9 cellular contexts compared by ENCODE assay signal in the genomic region with DNA sequence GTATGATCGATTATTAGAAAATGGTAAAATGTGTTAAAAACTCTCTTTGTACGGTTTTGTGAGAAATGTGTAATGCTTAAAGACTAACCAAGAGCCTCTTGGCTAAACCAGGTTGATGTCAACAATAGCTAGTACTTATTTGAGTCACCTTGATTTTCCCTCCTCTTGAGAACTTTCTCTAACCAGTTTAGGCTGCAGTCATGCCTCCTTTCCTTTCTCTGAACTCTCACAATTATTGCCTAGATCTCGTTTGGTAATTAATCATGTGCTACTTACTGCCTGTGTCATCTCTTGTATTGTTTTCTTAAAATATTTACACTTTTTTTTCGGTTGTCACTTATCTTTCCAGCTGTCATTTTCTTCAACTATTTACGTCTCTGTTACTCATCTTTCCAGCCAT. TPM values are rescaled to one million over a fixed set of nuclear protein-coding genes. Genes with fewer than 3 reads are reported as not detected.
DNase-seq lines count a peak whose midpoint lies in the region; ATAC-seq, FAIRE-seq and TF ChIP-seq lines count a peak whose summit lies in the region.
"Had no signal": no experiment of that assay in that cellular context is flagged by ENCODE, and none has a peak within 500 bp of the region (broad histone marks: within the 10 kb centered on the region; RNA-seq: fewer than 3 reads in every experiment).

No MANE protein-coding gene starts in this region.

- peaks cover 45% of the 10 kb centered on the region for H3K27me3 Mint-ChIP-seq in activated CD8-positive, alpha-beta memory T cell treated with anti-CD3 and anti-CD28 coated beads, Interleukin-2, amount 10 ng/mL, durations not matched to agents 7 days and 5 days

- intact Hi-C loops in ascending aorta (cut with DNase I) (loop anchor here (2.0 to 10.0 kb wide), 4 partner anchors 231 to 1841 kb away; a partner anchor contains a TSS), pancreas (cut with DNase I) (no loop called here)

- ATAC-seq in activated CD8-positive, alpha-beta memory T cell treated with anti-CD3 and anti-CD28 coated beads, Interleukin-2, amount 10 ng/mL, durations not matched to agents 7 days and 5 days, result no peak
- ATAC-seq in HG03095 (IDR thresholded peaks at IDR 0.05; ENCODE audit: unreplicated experiment) (peak; percentile 28), pancreas (no peak)

- DNase-seq in activated CD8-positive, alpha-beta memory T cell treated with anti-CD3 and anti-CD28 coated beads, Interleukin-2, amount 10 ng/mL, durations not matched to agents 7 days and 5 days, result no peak
- no peak for DNase-seq in activated CD8-positive, alpha-beta memory T cell treated with anti-CD3 and anti-CD28 coated beads, Interleukin-2, amount 50 U/mL, for 4 hours
- no peak for DNase-seq in ascending aorta (ENCODE audit: low spot score in 2 of 2)
- DNase-seq in NCI-H2227 treated with DMSO at 0.1 percent for 48 hours (lab: John Stamatoyannopoulos, UW), result no peak
- DNase-seq in pancreas, result no peak
- no peak for DNase-seq in HUDEP-2 (lab: John Stamatoyannopoulos, UW; ENCODE audit: unreplicated experiment in 76 of 76)

- no peaks in the 10 kb centered on the region for H3K27me3 ChIP-seq in ascending aorta
- no peaks in the 10 kb centered on the region for H3K27me3 ChIP-seq in neutrophil
- H3K27me3 ChIP-seq in pancreas, result no peaks in the 10 kb centered on the region

- H3K4me1 Mint-ChIP-seq in activated CD8-positive, alpha-beta memory T cell treated with anti-CD3 and anti-CD28 coated beads, Interleukin-2, amount 10 ng/mL, durations not matched to agents 7 days and 5 days, result peaks cover 22% of the 10 kb centered on the region

- H3K27ac ChIP-seq in ascending aorta, result peak overlapping the region; percentile 99 to 100
- H3K27ac ChIP-seq in neutrophil, result peak overlapping the region; percentile 98
- no peak overlapping the region for H3K27ac ChIP-seq in pancreas

- no peak for TF ChIP-seq CTCF in ascending aorta (IDR thresholded peaks at IDR 0.05)
- TF ChIP-seq CTCF in neutrophil (IDR thresholded peaks at IDR 0.05), result no peak
- no peak for TF ChIP-seq CTCF in pancreas (IDR thresholded peaks at IDR 0.05)

- 17 to 18% methylated on average over 5 of the region's 5 CpGs for WGBS in pancreas, 2 donors

- FAIRE-seq in pancreas (lab: Jason Lieb, UNC), result no peak
- FAIRE-seq: bronchial epithelial cell had no signal

- H3K4me3 ChIP-seq in ascending aorta, result peak overlapping the region; percentile 89 to 98
- peak overlapping the region; percentile 92 to 96 for H3K4me3 ChIP-seq in neutrophil (ENCODE audit: low read depth in 1 of 2, low read length in 1 of 2)
- H3K4me3 ChIP-seq in pancreas, result peak overlapping the region in 2 of 4 donors; percentile 78 to 84

- H3K36me3 ChIP-seq in ascending aorta (no peaks in the 10 kb centered on the region), neutrophil (no peaks in the 10 kb centered on the region), pancreas (no peaks in the 10 kb centered on the region)

- CTCF ChIA-PET in activated CD8-positive, alpha-beta memory T cell treated with anti-CD3 and anti-CD28 coated beads, Interleukin-2, amount 10 ng/mL, durations not matched to agents 7 days and 5 days (lab: Charles Lee), result interaction anchor here (0.8 to 1.2 kb wide), 5 partner anchors 28 to 283 kb away, joined by 3 to 6 read pairs (median 3); no protein-coding TSS in a partner anchor

- H3K4me1 ChIP-seq in ascending aorta (peaks cover 0 to 9% of the 10 kb centered on the region in 2 donors), neutrophil (ENCODE audit: control insufficient read depth in 1 of 2, insufficient read depth in 1 of 2, low read depth in 1 of 2, low read length in 1 of 2) (peaks cover 25 to 31% of the 10 kb centered on the region in 2 experiments), pancreas (peaks cover 0 to 8% (median 0%) of the 10 kb centered on the region in 3 donors)

- no peaks in the 10 kb centered on the region for H3K9me3 Mint-ChIP-seq in activated CD8-positive, alpha-beta memory T cell treated with anti-CD3 and anti-CD28 coated beads, Interleukin-2, amount 10 ng/mL, durations not matched to agents 7 days and 5 days (ENCODE audit: low read depth)

- peak overlapping the region; percentile 88 for H3K4me3 Mint-ChIP-seq in activated CD8-positive, alpha-beta memory T cell treated with anti-CD3 and anti-CD28 coated beads, Interleukin-2, amount 10 ng/mL, durations not matched to agents 7 days and 5 days

- H3K9me3 ChIP-seq in ascending aorta (no peaks in the 10 kb centered on the region), neutrophil (no peaks in the 10 kb centered on the region), pancreas (no peaks in the 10 kb centered on the region)

- H3K27ac Mint-ChIP-seq in activated CD8-positive, alpha-beta memory T cell treated with anti-CD3 and anti-CD28 coated beads, Interleukin-2, amount 10 ng/mL, durations not matched to agents 7 days and 5 days, result peak overlapping the region; percentile 83

- peaks cover 1% of the 10 kb centered on the region for H3K36me3 Mint-ChIP-seq in activated CD8-positive, alpha-beta memory T cell treated with anti-CD3 and anti-CD28 coated beads, Interleukin-2, amount 10 ng/mL, durations not matched to agents 7 days and 5 days

RNA-seq across cellular contexts. Expression of a gene that starts 1.1 kb away (rescaled TPM):
- total RNA-seq in activated CD8-positive, alpha-beta memory T cell treated with anti-CD3 and anti-CD28 coated beads, Interleukin-2, amount 10 ng/mL, durations not matched to agents 7 days and 5 days, result 10 to 100 TPM; 19.4 to 21.8 TPM
- 6.5 TPM for total RNA-seq in ascending aorta
- 10 to 100 TPM; 10.1 to 17.7 (median 13.0) TPM for total RNA-seq in pancreas
- polyA plus RNA-seq in pancreas, result 1 to 10 TPM; 3.1 to 9.1 TPM

Comparison
In these comparisons a context has a peak if more than half of its experiments do, and no peak if none do; other contexts are left out.
1. H3K27ac ChIP-seq: peak in ascending aorta (2 of 2) and neutrophil (single experiment); none in pancreas (0 of 4).